In the genomic region with DNA sequence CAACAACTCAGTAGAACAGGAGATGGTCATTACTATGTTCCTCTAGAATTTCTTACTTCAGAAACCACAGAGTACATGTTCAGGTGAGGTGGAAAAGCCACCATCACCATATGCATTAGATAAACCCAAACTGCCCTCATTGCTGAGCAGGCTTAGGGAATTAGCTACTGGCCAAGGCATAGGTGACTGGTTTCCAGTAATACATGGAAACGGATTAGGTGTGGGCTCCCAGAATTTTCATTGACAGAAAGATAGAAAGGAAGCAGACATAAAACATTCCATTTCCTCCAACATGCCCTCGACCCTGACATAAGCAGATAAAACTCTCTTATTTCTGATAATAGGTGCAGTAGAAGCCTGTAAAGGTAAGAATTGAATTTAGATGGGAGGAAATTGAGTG, we compare ENCODE assay signal across 17 cellular contexts.
DNase-seq lines count a peak whose midpoint lies in the region; ATAC-seq and TF ChIP-seq lines count a peak whose summit lies in the region.
"Had no signal": no experiment of that assay in that cellular context is flagged by ENCODE, and none has a peak within 500 bp of the region (broad histone marks: within the 10 kb centered on the region; RNA-seq: fewer than 3 reads in every experiment).

No MANE protein-coding gene starts in this region.

- ATAC-seq in GM23338 (no peak), foreskin keratinocyte (no peak), HG02970 (IDR thresholded peaks at IDR 0.05; ENCODE audit: low FRiP score, unreplicated experiment) (no peak)
- ATAC-seq: GM12878, HepG2 had no signal

- H3K27ac ChIP-seq in GM23338 (ENCODE audit: low read depth) (no peak overlapping the region), SJSA1 (peak overlapping the region; percentile 14; the same call in 1 of the 2 replicates), foreskin keratinocyte (peak overlapping the region; percentile 55), neural cell (ENCODE audit: low read length) (peak overlapping the region; percentile 42)
- H3K27ac ChIP-seq: BLaER1 treated with 17β-estradiol and CSF1 and Interleukin-3, amounts not matched to agents 10 nM and 100 nM had no signal

- no peaks in the 10 kb centered on the region for H4K20me1 ChIP-seq in GM23338 (replicated peaks; ENCODE audit: insufficient read depth)
- no peaks in the 10 kb centered on the region for H4K20me1 ChIP-seq in neural cell (ENCODE audit: insufficient read depth)
- H4K20me1 ChIP-seq: BLaER1 treated with 17β-estradiol and CSF1 and Interleukin-3, amounts not matched to agents 10 nM and 100 nM had no signal

- H3K9me2 ChIP-seq in GM23338 (ENCODE audit: insufficient read depth) = peaks cover 4% of the 10 kb centered on the region; the same call in 1 of the 2 replicates
- no peaks in the 10 kb centered on the region for H3K9me2 ChIP-seq in neural cell (ENCODE audit: insufficient read depth, low read length)

- TF ChIP-seq CTCF in GM23338 (conservative IDR thresholded peaks at IDR 0.05; ENCODE audit: low read depth in 2 of 2) (no peak), foreskin keratinocyte (conservative IDR thresholded peaks at IDR 0.05) (no peak), neural cell (IDR thresholded peaks at IDR 0.05; ENCODE audit: poor library complexity, severe bottlenecking) (no peak)

- peaks cover 1% of the 10 kb centered on the region for H3K27me3 Mint-ChIP-seq in GM23338 (ENCODE audit: insufficient read depth, low read depth, poor library complexity)
- H3K27me3 Mint-ChIP-seq: CD4-positive, CD25-positive, alpha-beta regulatory T cell had no signal

- no peak for TF ChIP-seq EP300 in neural cell (conservative IDR thresholded peaks at IDR 0.05; ENCODE audit: poor library complexity, severe bottlenecking)

- no peak for TF ChIP-seq RAD21 in neural cell (conservative IDR thresholded peaks at IDR 0.05)

- H3K4me3 ChIP-seq in GM23338 (no peak overlapping the region), SJSA1 (no peak overlapping the region), neural cell (ENCODE audit: low read length) (peak overlapping the region; percentile 21)
- H3K4me3 ChIP-seq: BLaER1 treated with 17β-estradiol and CSF1 and Interleukin-3, amounts not matched to agents 10 nM and 100 nM; GM12878; HAP-1 had no signal

- peaks cover 11% of the 10 kb centered on the region; the same call in 2 of the 3 replicates for H3K4me1 Mint-ChIP-seq in GM23338
- H3K4me1 Mint-ChIP-seq: CD4-positive, CD25-positive, alpha-beta regulatory T cell had no signal

- H3K27ac Mint-ChIP-seq in GM23338 = no peak overlapping the region
- H3K27ac Mint-ChIP-seq: CD4-positive, CD25-positive, alpha-beta regulatory T cell had no signal

- H2AFZ ChIP-seq in GM23338 (peak overlapping the region; percentile 38; the same call in 1 of the 2 replicates), neural cell (ENCODE audit: low read depth, low read length) (no peak overlapping the region)

- DNase-seq in GM23338 (ENCODE audit: low spot score) (no peak), SJSA1 (ENCODE audit: low read depth in 1 of 2, low spot score in 2 of 2) (no peak), foreskin keratinocyte (peak; percentile 4 to 12), SHP77 (lab: John Stamatoyannopoulos, UW) (no peak), NCI-H1092 treated with DMSO at 0.1 percent for 48 hours (lab: John Stamatoyannopoulos, UW) (no peak)
- DNase-seq in stimulated activated naive CD4-positive, alpha-beta T cell treated with Interleukin-2 at 50 U/mL for 16 hours (lab: John Stamatoyannopoulos, UW) = no peak
- DNase-seq: ACHN; CD4-positive, CD25-positive, alpha-beta regulatory T cell; DMS 273 treated with DMSO at 0.1 percent for 48 hours; DMS79 had no signal

- H3K4me2 ChIP-seq in GM23338 = no peak overlapping the region
- H3K4me2 ChIP-seq in neural cell (ENCODE audit: low read length) = peak overlapping the region; percentile 10
- H3K4me2 ChIP-seq: BLaER1 treated with 17β-estradiol and CSF1 and Interleukin-3, amounts not matched to agents 10 nM and 100 nM had no signal

- H3K36me3 Mint-ChIP-seq in GM23338 (ENCODE audit: low read depth) = no peaks in the 10 kb centered on the region
- H3K36me3 Mint-ChIP-seq: CD4-positive, CD25-positive, alpha-beta regulatory T cell had no signal

- no peaks in the 10 kb centered on the region for H3K9me3 Mint-ChIP-seq in GM23338
- H3K9me3 Mint-ChIP-seq: HFFc6 had no signal

- H3K9ac ChIP-seq in neural cell (ENCODE audit: low read length) = no peak overlapping the region
- H3K9ac ChIP-seq: BLaER1 treated with 17β-estradiol and CSF1 and Interleukin-3, amounts not matched to agents 10 nM and 100 nM had no signal

- H3K4me3 Mint-ChIP-seq in GM23338 = no peak overlapping the region
- H3K4me3 Mint-ChIP-seq: CD4-positive, CD25-positive, alpha-beta regulatory T cell had no signal

- H3K4me1 ChIP-seq in GM23338 (ENCODE audit: insufficient read depth) (peaks cover 9% of the 10 kb centered on the region; the same call in 1 of the 2 replicates), SJSA1 (replicated peaks) (peaks cover 15% of the 10 kb centered on the region), foreskin keratinocyte (peaks cover 20% of the 10 kb centered on the region)
- H3K4me1 ChIP-seq: BLaER1 treated with 17β-estradiol and CSF1 and Interleukin-3, amounts not matched to agents 10 nM and 100 nM had no signal

- no peaks in the 10 kb centered on the region for H3F3A ChIP-seq in GM23338 (replicated peaks; ENCODE audit: low read depth)
- no peaks in the 10 kb centered on the region for H3F3A ChIP-seq in neural cell (ENCODE audit: insufficient read depth, low read length, poor library complexity, severe bottlenecking)

- H3K79me2 ChIP-seq in GM23338 (replicated peaks; ENCODE audit: insufficient read depth) = no peaks in the 10 kb centered on the region
- H3K79me2 ChIP-seq in neural cell (replicated peaks; ENCODE audit: insufficient read depth, low read length) = no peaks in the 10 kb centered on the region

- H3K9me3 ChIP-seq in SJSA1 (replicated peaks) (no peaks in the 10 kb centered on the region), neural cell (ENCODE audit: low read length) (no peaks in the 10 kb centered on the region)
- H3K9me3 ChIP-seq: BLaER1 treated with 17β-estradiol and CSF1 and Interleukin-3, amounts not matched to agents 10 nM and 100 nM; HAP-1 had no signal

- H3K27me3 ChIP-seq in GM23338 (ENCODE audit: insufficient read depth) (no peaks in the 10 kb centered on the region), SJSA1 (replicated peaks) (no peaks in the 10 kb centered on the region), foreskin keratinocyte (no peaks in the 10 kb centered on the region), neural cell (ENCODE audit: insufficient read depth, low read depth, low read length) (no peaks in the 10 kb centered on the region)
- H3K27me3 ChIP-seq: BLaER1 treated with 17β-estradiol and CSF1 and Interleukin-3, amounts not matched to agents 10 nM and 100 nM had no signal

- H3K36me3 ChIP-seq in GM23338 (ENCODE audit: insufficient read depth) (no peaks in the 10 kb centered on the region), SJSA1 (no peaks in the 10 kb centered on the region), neural cell (ENCODE audit: insufficient read depth, low read length) (no peaks in the 10 kb centered on the region)
- H3K36me3 ChIP-seq: BLaER1 treated with 17β-estradiol and CSF1 and Interleukin-3, amounts not matched to agents 10 nM and 100 nM; HAP-1 had no signal

TF ChIP-seq in GM23338, 12 proteins besides CTCF, POLR2A, EP300 and RAD21 (continues in another document):
- TF ChIP-seq EZH2 (IDR thresholded peaks at IDR 0.05; ENCODE audit: low read depth, unreplicated experiment) (no peak), NANOG (IDR thresholded peaks at IDR 0.05; ENCODE audit: borderline replicate concordance) (no peak), STAT1 (IDR thresholded peaks at IDR 0.05; ENCODE audit: unreplicated experiment) (no peak), ZNF331 (CRISPR knock-in tag; IDR thresholded peaks at IDR 0.05; ENCODE audit: low read depth) (no peak), JUNB (IDR thresholded peaks at IDR 0.05; ENCODE audit: unreplicated experiment) (no peak), EZH2phosphoT487 (IDR thresholded peaks at IDR 0.05; ENCODE audit: unreplicated experiment) (no peak)
- TF ChIP-seq, protein P1, sequence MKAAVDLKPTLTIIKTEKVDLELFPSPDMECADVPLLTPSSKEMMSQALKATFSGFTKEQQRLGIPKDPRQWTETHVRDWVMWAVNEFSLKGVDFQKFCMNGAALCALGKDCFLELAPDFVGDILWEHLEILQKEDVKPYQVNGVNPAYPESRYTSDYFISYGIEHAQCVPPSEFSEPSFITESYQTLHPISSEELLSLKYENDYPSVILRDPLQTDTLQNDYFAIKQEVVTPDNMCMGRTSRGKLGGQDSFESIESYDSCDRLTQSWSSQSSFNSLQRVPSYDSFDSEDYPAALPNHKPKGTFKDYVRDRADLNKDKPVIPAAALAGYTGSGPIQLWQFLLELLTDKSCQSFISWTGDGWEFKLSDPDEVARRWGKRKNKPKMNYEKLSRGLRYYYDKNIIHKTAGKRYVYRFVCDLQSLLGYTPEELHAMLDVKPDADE (IDR thresholded peaks at IDR 0.05) = no peak

TF ChIP-seq in neural cell, 6 proteins besides CTCF, POLR2A, EP300 and RAD21:
- no peak for TF ChIP-seq TAF1 (IDR thresholded peaks at IDR 0.05; ENCODE audit: low read depth)

Comparison
In these comparisons a context has a peak if more than half of its experiments do, and no peak if none do; other contexts are left out.
1. DNase-seq: peak in foreskin keratinocyte (2 of 2); none in GM23338 (single experiment), SJSA1 (0 of 2), SHP77 (0 of 2), stimulated activated naive CD4-positive, alpha-beta T cell treated with Interleukin-2 at 50 U/mL for 16 hours (single experiment) and NCI-H1092 treated with DMSO at 0.1 percent for 48 hours (single experiment).